1 cellular context compared by ENCODE assay signal in genomic region chrX:30649859-30650258, GRCh38.
A peak's percentile ranks its signal among the peaks of the same experiment; 100 is the strongest.
TF ChIP-seq lines count a peak whose summit lies in the region.

No MANE protein-coding gene starts in this region.

TF ChIP-seq in HepG2, 621 proteins besides CTCF, POLR2A, EP300 and RAD21 (continued from another document):
- TF ChIP-seq, protein P1, sequence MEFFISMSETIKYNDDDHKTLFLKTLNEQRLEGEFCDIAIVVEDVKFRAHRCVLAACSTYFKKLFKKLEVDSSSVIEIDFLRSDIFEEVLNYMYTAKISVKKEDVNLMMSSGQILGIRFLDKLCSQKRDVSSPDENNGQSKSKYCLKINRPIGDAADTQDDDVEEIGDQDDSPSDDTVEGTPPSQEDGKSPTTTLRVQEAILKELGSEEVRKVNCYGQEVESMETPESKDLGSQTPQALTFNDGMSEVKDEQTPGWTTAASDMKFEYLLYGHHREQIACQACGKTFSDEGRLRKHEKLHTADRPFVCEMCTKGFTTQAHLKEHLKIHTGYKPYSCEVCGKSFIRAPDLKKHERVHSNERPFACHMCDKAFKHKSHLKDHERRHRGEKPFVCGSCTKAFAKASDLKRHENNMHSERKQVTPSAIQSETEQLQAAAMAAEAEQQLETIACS (CRISPR knock-in tag; IDR thresholded peaks at IDR 0.05), result no peak
- TF ChIP-seq ZNF207 (IDR thresholded peaks at IDR 0.05; ENCODE audit: borderline replicate concordance), result no peak
- no peak for TF ChIP-seq ARNT2 (CRISPR knock-in tag; IDR thresholded peaks at IDR 0.05; ENCODE audit: low read depth)
- TF ChIP-seq AHR (CRISPR knock-in tag; IDR thresholded peaks at IDR 0.05), result no peak
- no peak for TF ChIP-seq ZNF589 (CRISPR knock-in tag; conservative IDR thresholded peaks at IDR 0.05)
- no peak for TF ChIP-seq ZNF724P (CRISPR knock-in tag; IDR thresholded peaks at IDR 0.05; ENCODE audit: borderline replicate concordance)
- no peak; the same call in 1 of the 2 replicates for TF ChIP-seq ZSCAN9 (CRISPR knock-in tag; IDR thresholded peaks at IDR 0.05; ENCODE audit: borderline replicate concordance)
- TF ChIP-seq AKAP8 (CRISPR knock-in tag; IDR thresholded peaks at IDR 0.05), result no peak
- TF ChIP-seq CBFB (CRISPR knock-in tag; IDR thresholded peaks at IDR 0.05), result no peak
- TF ChIP-seq ZNF713 (CRISPR knock-in tag; IDR thresholded peaks at IDR 0.05), result no peak
- TF ChIP-seq HNRNPH1 (optimal IDR thresholded peaks at IDR 0.05; ENCODE audit: low read depth, low read length), result no peak
- TF ChIP-seq ZNF7 (CRISPR knock-in tag; IDR thresholded peaks at IDR 0.05), result no peak
- no peak for TF ChIP-seq CHD2 (IDR thresholded peaks at IDR 0.05; ENCODE audit: low read depth, low read length)
- TF ChIP-seq, protein P2, sequence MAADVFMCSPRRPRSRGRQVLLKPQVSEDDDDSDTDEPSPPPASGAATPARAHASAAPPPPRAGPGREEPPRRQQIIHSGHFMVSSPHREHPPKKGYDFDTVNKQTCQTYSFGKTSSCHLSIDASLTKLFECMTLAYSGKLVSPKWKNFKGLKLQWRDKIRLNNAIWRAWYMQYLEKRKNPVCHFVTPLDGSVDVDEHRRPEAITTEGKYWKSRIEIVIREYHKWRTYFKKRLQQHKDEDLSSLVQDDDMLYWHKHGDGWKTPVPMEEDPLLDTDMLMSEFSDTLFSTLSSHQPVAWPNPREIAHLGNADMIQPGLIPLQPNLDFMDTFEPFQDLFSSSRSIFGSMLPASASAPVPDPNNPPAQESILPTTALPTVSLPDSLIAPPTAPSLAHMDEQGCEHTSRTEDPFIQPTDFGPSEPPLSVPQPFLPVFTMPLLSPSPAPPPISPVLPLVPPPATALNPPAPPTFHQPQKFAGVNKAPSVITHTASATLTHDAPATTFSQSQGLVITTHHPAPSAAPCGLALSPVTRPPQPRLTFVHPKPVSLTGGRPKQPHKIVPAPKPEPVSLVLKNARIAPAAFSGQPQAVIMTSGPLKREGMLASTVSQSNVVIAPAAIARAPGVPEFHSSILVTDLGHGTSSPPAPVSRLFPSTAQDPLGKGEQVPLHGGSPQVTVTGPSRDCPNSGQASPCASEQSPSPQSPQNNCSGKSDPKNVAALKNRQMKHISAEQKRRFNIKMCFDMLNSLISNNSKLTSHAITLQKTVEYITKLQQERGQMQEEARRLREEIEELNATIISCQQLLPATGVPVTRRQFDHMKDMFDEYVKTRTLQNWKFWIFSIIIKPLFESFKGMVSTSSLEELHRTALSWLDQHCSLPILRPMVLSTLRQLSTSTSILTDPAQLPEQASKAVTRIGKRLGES (CRISPR knock-in tag; IDR thresholded peaks at IDR 0.05; ENCODE audit: borderline replicate concordance), result no peak
- no peak for TF ChIP-seq NFYB (CRISPR knock-in tag; IDR thresholded peaks at IDR 0.05)
- TF ChIP-seq, protein P3, sequence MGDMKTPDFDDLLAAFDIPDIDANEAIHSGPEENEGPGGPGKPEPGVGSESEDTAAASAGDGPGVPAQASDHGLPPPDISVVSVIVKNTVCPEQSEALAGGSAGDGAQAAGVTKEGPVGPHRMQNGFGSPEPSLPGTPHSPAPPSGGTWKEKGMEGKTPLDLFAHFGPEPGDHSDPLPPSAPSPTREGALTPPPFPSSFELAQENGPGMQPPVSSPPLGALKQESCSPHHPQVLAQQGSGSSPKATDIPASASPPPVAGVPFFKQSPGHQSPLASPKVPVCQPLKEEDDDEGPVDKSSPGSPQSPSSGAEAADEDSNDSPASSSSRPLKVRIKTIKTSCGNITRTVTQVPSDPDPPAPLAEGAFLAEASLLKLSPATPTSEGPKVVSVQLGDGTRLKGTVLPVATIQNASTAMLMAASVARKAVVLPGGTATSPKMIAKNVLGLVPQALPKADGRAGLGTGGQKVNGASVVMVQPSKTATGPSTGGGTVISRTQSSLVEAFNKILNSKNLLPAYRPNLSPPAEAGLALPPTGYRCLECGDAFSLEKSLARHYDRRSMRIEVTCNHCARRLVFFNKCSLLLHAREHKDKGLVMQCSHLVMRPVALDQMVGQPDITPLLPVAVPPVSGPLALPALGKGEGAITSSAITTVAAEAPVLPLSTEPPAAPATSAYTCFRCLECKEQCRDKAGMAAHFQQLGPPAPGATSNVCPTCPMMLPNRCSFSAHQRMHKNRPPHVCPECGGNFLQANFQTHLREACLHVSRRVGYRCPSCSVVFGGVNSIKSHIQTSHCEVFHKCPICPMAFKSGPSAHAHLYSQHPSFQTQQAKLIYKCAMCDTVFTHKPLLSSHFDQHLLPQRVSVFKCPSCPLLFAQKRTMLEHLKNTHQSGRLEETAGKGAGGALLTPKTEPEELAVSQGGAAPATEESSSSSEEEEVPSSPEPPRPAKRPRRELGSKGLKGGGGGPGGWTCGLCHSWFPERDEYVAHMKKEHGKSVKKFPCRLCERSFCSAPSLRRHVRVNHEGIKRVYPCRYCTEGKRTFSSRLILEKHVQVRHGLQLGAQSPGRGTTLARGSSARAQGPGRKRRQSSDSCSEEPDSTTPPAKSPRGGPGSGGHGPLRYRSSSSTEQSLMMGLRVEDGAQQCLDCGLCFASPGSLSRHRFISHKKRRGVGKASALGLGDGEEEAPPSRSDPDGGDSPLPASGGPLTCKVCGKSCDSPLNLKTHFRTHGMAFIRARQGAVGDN (CRISPR knock-in tag; IDR thresholded peaks at IDR 0.05), result no peak
- TF ChIP-seq ZNF607 (CRISPR knock-in tag; IDR thresholded peaks at IDR 0.05; ENCODE audit: borderline replicate concordance), result no peak
- no peak for TF ChIP-seq POLR2AphosphoS5 (IDR thresholded peaks at IDR 0.05; ENCODE audit: low read depth, low read length)
- peak; percentile 59; the same call in 1 of the 2 replicates for TF ChIP-seq CEBPB (IDR thresholded peaks at IDR 0.05; ENCODE audit: borderline replicate concordance, low read depth, low read length)
- TF ChIP-seq, protein P4, sequence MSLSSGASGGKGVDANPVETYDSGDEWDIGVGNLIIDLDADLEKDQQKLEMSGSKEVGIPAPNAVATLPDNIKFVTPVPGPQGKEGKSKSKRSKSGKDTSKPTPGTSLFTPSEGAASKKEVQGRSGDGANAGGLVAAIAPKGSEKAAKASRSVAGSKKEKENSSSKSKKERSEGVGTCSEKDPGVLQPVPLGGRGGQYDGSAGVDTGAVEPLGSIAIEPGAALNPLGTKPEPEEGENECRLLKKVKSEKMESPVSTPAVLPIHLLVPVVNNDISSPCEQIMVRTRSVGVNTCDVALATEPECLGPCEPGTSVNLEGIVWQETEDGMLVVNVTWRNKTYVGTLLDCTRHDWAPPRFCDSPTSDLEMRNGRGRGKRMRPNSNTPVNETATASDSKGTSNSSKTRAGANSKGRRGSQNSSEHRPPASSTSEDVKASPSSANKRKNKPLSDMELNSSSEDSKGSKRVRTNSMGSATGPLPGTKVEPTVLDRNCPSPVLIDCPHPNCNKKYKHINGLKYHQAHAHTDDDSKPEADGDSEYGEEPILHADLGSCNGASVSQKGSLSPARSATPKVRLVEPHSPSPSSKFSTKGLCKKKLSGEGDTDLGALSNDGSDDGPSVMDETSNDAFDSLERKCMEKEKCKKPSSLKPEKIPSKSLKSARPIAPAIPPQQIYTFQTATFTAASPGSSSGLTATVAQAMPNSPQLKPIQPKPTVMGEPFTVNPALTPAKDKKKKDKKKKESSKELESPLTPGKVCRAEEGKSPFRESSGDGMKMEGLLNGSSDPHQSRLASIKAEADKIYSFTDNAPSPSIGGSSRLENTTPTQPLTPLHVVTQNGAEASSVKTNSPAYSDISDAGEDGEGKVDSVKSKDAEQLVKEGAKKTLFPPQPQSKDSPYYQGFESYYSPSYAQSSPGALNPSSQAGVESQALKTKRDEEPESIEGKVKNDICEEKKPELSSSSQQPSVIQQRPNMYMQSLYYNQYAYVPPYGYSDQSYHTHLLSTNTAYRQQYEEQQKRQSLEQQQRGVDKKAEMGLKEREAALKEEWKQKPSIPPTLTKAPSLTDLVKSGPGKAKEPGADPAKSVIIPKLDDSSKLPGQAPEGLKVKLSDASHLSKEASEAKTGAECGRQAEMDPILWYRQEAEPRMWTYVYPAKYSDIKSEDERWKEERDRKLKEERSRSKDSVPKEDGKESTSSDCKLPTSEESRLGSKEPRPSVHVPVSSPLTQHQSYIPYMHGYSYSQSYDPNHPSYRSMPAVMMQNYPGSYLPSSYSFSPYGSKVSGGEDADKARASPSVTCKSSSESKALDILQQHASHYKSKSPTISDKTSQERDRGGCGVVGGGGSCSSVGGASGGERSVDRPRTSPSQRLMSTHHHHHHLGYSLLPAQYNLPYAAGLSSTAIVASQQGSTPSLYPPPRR (CRISPR knock-in tag; IDR thresholded peaks at IDR 0.05; ENCODE audit: borderline replicate concordance), result no peak
- no peak for TF ChIP-seq ZNF354B (CRISPR knock-in tag; IDR thresholded peaks at IDR 0.05)
